31 cellular contexts compared by ENCODE assay signal in genomic region chr2:202736826-202737225, GRCh38.
"Had no signal": no experiment of that assay in that cellular context is flagged by ENCODE, and none has a peak within 500 bp of the region (broad histone marks: within the 10 kb centered on the region; RNA-seq: fewer than 3 reads in every experiment).

No MANE protein-coding gene starts in this region.

- H3K4me3 Mint-ChIP-seq: effector memory CD8-positive, alpha-beta T cell; mesothelial cell of epicardium; naive B cell; nephron progenitor cell; stimulated activated effector memory CD8-positive, alpha-beta T cell treated with anti-CD3 and anti-CD28 coated beads, Interleukin-12 subunit alpha, Interleukin-12 subunit beta, amount 100 ng/mL, for 72 hours had no signal

- H3K27me3 Mint-ChIP-seq: effector memory CD8-positive, alpha-beta T cell; naive B cell had no signal

- H3K4me1 Mint-ChIP-seq: mesothelial cell of epicardium; nephron progenitor cell; stimulated activated effector memory CD8-positive, alpha-beta T cell treated with anti-CD3 and anti-CD28 coated beads, Interleukin-12 subunit alpha, Interleukin-12 subunit beta, amount 100 ng/mL, for 72 hours had no signal

- H3K27ac ChIP-seq: esophagus squamous epithelium, heart right ventricle, left lung, ovary, psoas muscle, sigmoid colon, thoracic aorta, tibial nerve, upper lobe of left lung had no signal

- ATAC-seq: effector memory CD8-positive, alpha-beta T cell; heart right ventricle; left cardiac atrium; left lung; mucosa of descending colon; psoas muscle; right cardiac atrium; stimulated activated effector memory CD8-positive, alpha-beta T cell treated with anti-CD3 and anti-CD28 coated beads, Interleukin-12 subunit alpha, Interleukin-12 subunit beta, amount 100 ng/mL, for 72 hours had no signal

- FAIRE-seq: endometrium, islet of Langerhans, urothelium cell line had no signal

- H3K27me3 ChIP-seq: esophagus squamous epithelium, heart right ventricle, left lung, ovary, sigmoid colon, tibial nerve, upper lobe of left lung had no signal

- DNase-seq: cortex of kidney; effector memory CD8-positive, alpha-beta T cell; erythroblast; esophagus squamous epithelium; foreskin melanocyte; glutamatergic neuron; heart right ventricle; hippocampal formation; left cardiac atrium; left lung; mesenchymal stem cell; mucosa of descending colon; naive B cell; nephron progenitor cell; nucleus accumbens; ovary; posterior cingulate gyrus; psoas muscle; right cardiac atrium; sigmoid colon; stimulated activated CD4-positive, alpha-beta T cell treated with anti-CD3 and anti-CD28 coated beads, Interleukin-2, amount 100 ng/mL, for 24 hours; stimulated activated CD4-positive, alpha-beta T cell treated with anti-CD3 and anti-CD28 coated beads, Interleukin-4, amount 100 ng/mL, for 24 hours; stimulated activated naive CD4-positive, alpha-beta T cell treated with Interleukin-2 at 50 U/mL for 16 hours; upper lobe of left lung had no signal

- H3K27ac Mint-ChIP-seq: effector memory CD8-positive, alpha-beta T cell; mesothelial cell of epicardium; nephron progenitor cell; stimulated activated effector memory CD8-positive, alpha-beta T cell treated with anti-CD3 and anti-CD28 coated beads, Interleukin-12 subunit alpha, Interleukin-12 subunit beta, amount 100 ng/mL, for 72 hours had no signal
